30 cellular contexts compared by ENCODE assay signal in genomic region chr14:24129410-24129998, GRCh38. TPM values are rescaled to one million over a fixed set of nuclear protein-coding genes. Genes with fewer than 3 reads are reported as not detected.
"Had no signal": no experiment of that assay in that cellular context is flagged by ENCODE, and none has a peak within 500 bp of the region (broad histone marks: within the 10 kb centered on the region; RNA-seq: fewer than 3 reads in every experiment).

No MANE protein-coding gene starts in this region.

- H3K27me3 ChIP-seq: neutrophil, pancreas, spleen, suprapubic skin, testis, tibial artery, transverse colon, upper lobe of right lung, uterus had no signal

- H3K27me3 Mint-ChIP-seq: naive thymus-derived CD8-positive, alpha-beta T cell; natural killer cell treated with Interleukin-12 subunit alpha and Interleukin-12 subunit beta and Interleukin-15 and Interleukin-18, amount 100 ng/mL, for 72 hours; stimulated activated memory B cell treated with anti-CD40 and anti-IgM and Interleukin-4, amounts not matched to agents 10 μg/mL and 1 μg/mL and 100 μg/mL, for 72 hours; stimulated activated naive CD8-positive, alpha-beta T cell treated with anti-CD3 and anti-CD28 coated beads, Interleukin-15, amount 100 ng/mL, for 72 hours; type B pancreatic cell had no signal

- H3K27ac ChIP-seq: neutrophil, prostate gland, skin epidermis, suprapubic skin, testis, tibial artery, transverse colon, upper lobe of right lung, uterus had no signal

- H3K4me3 ChIP-seq: pancreas, prostate gland, skin epidermis, smooth muscle cell, spleen, suprapubic skin, testis, tibial artery, transverse colon, upper lobe of right lung, uterus had no signal

- H3K9me3 ChIP-seq: neutrophil, pancreas, prostate gland, spleen, suprapubic skin, testis, tibial artery, transverse colon, upper lobe of right lung, uterus had no signal

- H3K36me3 ChIP-seq: pancreas, prostate gland, transverse colon, upper lobe of right lung, uterus had no signal

- H3K4me3 Mint-ChIP-seq: naive thymus-derived CD8-positive, alpha-beta T cell; natural killer cell treated with Interleukin-12 subunit alpha and Interleukin-12 subunit beta and Interleukin-15 and Interleukin-18, amount 100 ng/mL, for 72 hours; nephron progenitor cell; neural crest cell; stimulated activated memory B cell treated with anti-CD40 and anti-IgM and Interleukin-4, amounts not matched to agents 10 μg/mL and 1 μg/mL and 100 μg/mL, for 72 hours; stimulated activated naive CD8-positive, alpha-beta T cell treated with anti-CD3 and anti-CD28 coated beads, Interleukin-15, amount 100 ng/mL, for 72 hours; type B pancreatic cell had no signal

- H3K4me1 Mint-ChIP-seq: neural crest cell had no signal

- ATAC-seq: naive thymus-derived CD8-positive, alpha-beta T cell; natural killer cell treated with Interleukin-12 subunit alpha and Interleukin-12 subunit beta and Interleukin-15 and Interleukin-18, amount 100 ng/mL, for 72 hours; pancreas; right cardiac atrium; sciatic nerve; stimulated activated memory B cell treated with anti-CD40 and anti-IgM and Interleukin-4, amounts not matched to agents 10 μg/mL and 1 μg/mL and 100 μg/mL, for 72 hours; stimulated activated naive CD8-positive, alpha-beta T cell treated with anti-CD3 and anti-CD28 coated beads, Interleukin-15, amount 100 ng/mL, for 72 hours; stimulated activated naive CD8-positive, alpha-beta T cell treated with anti-CD3 and anti-CD28 coated beads, Interleukin-15, Interleukin-2, amounts not matched to agents 100 U/mL and 50 U/mL, for 24 hours; upper lobe of right lung had no signal

- H3K9me3 Mint-ChIP-seq: naive thymus-derived CD8-positive, alpha-beta T cell; natural killer cell treated with Interleukin-12 subunit alpha and Interleukin-12 subunit beta and Interleukin-15 and Interleukin-18, amount 100 ng/mL, for 72 hours; nephron progenitor cell; neural crest cell; stimulated activated memory B cell treated with anti-CD40 and anti-IgM and Interleukin-4, amounts not matched to agents 10 μg/mL and 1 μg/mL and 100 μg/mL, for 72 hours; stimulated activated naive CD8-positive, alpha-beta T cell treated with anti-CD3 and anti-CD28 coated beads, Interleukin-15, amount 100 ng/mL, for 72 hours; type B pancreatic cell had no signal

- DNase-seq: nephron progenitor cell; nucleus accumbens; pancreas; right cardiac atrium; spleen; stimulated activated CD4-positive, alpha-beta T cell treated with anti-CD3 and anti-CD28 coated beads, Interleukin-12 subunit alpha, Interleukin-12 subunit beta, amount 100 ng/mL, for 4 hours; stimulated activated CD4-positive, alpha-beta T cell treated with anti-CD3 and anti-CD28 coated beads, Interleukin-1b, Interleukin-23, amount 100 ng/mL, for 48 hours; stimulated activated CD4-positive, alpha-beta T cell treated with anti-CD3 and anti-CD28 coated beads, Interleukin-4, amount 100 ng/mL, for 1 hour; stimulated activated CD4-positive, alpha-beta T cell treated with anti-CD3 and anti-CD28 coated beads, Interleukin-4, amount 100 ng/mL, for 4 hours; stimulated activated CD8-positive, alpha-beta memory T cell treated with anti-CD3 and anti-CD28 coated beads, Interleukin-4, amount 100 ng/mL, for 48 hours; stimulated activated naive CD4-positive, alpha-beta T cell; stimulated activated naive CD8-positive, alpha-beta T cell treated with anti-CD3 and anti-CD28 coated beads, Interleukin-15, amount 100 ng/mL, for 72 hours; stimulated activated naive CD8-positive, alpha-beta T cell treated with anti-CD3 and anti-CD28 coated beads, Interleukin-15, Interleukin-2, amounts not matched to agents 100 U/mL and 50 U/mL, for 24 hours; substantia nigra; testis; transverse colon; upper lobe of right lung; uterus had no signal

- H3K27ac Mint-ChIP-seq: naive thymus-derived CD8-positive, alpha-beta T cell; natural killer cell treated with Interleukin-12 subunit alpha and Interleukin-12 subunit beta and Interleukin-15 and Interleukin-18, amount 100 ng/mL, for 72 hours; nephron progenitor cell; stimulated activated memory B cell treated with anti-CD40 and anti-IgM and Interleukin-4, amounts not matched to agents 10 μg/mL and 1 μg/mL and 100 μg/mL, for 72 hours; stimulated activated naive CD8-positive, alpha-beta T cell treated with anti-CD3 and anti-CD28 coated beads, Interleukin-15, amount 100 ng/mL, for 72 hours; type B pancreatic cell had no signal

- H3K4me1 ChIP-seq: prostate gland, transverse colon, uterus had no signal

- H3K36me3 Mint-ChIP-seq: natural killer cell treated with Interleukin-12 subunit alpha and Interleukin-12 subunit beta and Interleukin-15 and Interleukin-18, amount 100 ng/mL, for 72 hours; stimulated activated memory B cell treated with anti-CD40 and anti-IgM and Interleukin-4, amounts not matched to agents 10 μg/mL and 1 μg/mL and 100 μg/mL, for 72 hours; type B pancreatic cell had no signal

RNA-seq across cellular contexts. Expression of gene FITM1, which starts 1.0 kb away (rescaled TPM):
- total RNA-seq: smooth muscle cell had no signal
